14 cellular contexts compared by ENCODE assay signal in the genomic region with DNA sequence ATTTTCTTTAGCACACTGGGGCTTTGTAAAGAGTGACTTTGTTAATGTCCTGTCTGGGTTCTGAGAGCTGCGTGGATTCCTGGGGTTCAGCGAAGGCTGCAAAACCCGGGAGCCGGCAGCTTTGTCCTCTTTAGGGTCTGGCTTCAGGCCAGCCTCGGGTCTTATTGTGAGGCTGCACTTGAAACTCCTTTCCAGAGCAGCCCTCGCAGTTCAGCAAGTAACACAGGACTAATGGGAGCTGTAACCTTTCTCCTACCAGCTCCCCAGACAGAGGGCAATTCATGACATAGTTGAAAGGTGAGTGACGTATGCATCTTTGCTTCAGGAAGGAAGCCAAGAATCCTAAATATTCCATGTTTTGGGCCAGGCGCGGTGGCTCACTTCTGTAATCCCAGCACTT. TPM values are rescaled to one million over a fixed set of nuclear protein-coding genes. Genes with fewer than 3 reads are reported as not detected.
DNase-seq lines count a peak whose midpoint lies in the region; ATAC-seq and TF ChIP-seq lines count a peak whose summit lies in the region.
"Had no signal": no experiment of that assay in that cellular context is flagged by ENCODE, and none has a peak within 500 bp of the region (broad histone marks: within the 10 kb centered on the region; RNA-seq: fewer than 3 reads in every experiment).

No MANE protein-coding gene starts in this region.

- H3K9me3 ChIP-seq in HEK293 (ENCODE audit: control insufficient read depth, insufficient read depth, low read depth, low read length) (no peaks in the 10 kb centered on the region), WERI-Rb-1 (ENCODE audit: severe bottlenecking) (no peaks in the 10 kb centered on the region), lower lobe of right lung (no peaks in the 10 kb centered on the region), tibial artery (no peaks in the 10 kb centered on the region), adrenal gland (replicated peaks in 1 of 3) (no peaks in the 10 kb centered on the region)
- H3K9me3 ChIP-seq: left ventricle myocardium inferior had no signal

- TF ChIP-seq POLR2A in adrenal gland (IDR thresholded peaks at IDR 0.05): no peak

- H3K27ac ChIP-seq in HEK293 (ENCODE audit: extremely low read depth, low read depth, low read length) (no peak overlapping the region), WERI-Rb-1 (no peak overlapping the region), lower lobe of right lung (peak overlapping the region; percentile 78), tibial artery (peak overlapping the region; percentile 74 to 86), adrenal gland (no peak overlapping the region)
- H3K27ac ChIP-seq: left ventricle myocardium inferior had no signal

- peaks cover 13% of the 10 kb centered on the region for H3K4me1 ChIP-seq in HEK293 (ENCODE audit: control insufficient read depth, insufficient read depth, low read length)
- H3K4me1 ChIP-seq in lower lobe of right lung: peaks cover 56% of the 10 kb centered on the region
- H3K4me1 ChIP-seq in tibial artery: peaks cover 0 to 65% (median 29%) of the 10 kb centered on the region in 4 donors
- peaks cover 0 to 24% of the 10 kb centered on the region in 2 donors for H3K4me1 ChIP-seq in adrenal gland (replicated peaks in 1 of 2)

- intact Hi-C loops in lower lobe of right lung (cut with DNase I): no loop called here
- intact Hi-C loops in tibial artery (cut with DNase I; ENCODE audit: low total_unique reads): no loop called here
- intact Hi-C loops in adrenal gland (cut with DNase I): no loop called here

- CTCF ChIA-PET in HEK293 (lab: Yijun Ruan, JAX): interaction anchor here (0.7 to 4.5 kb wide), 6 partner anchors 12 to 507 kb away, joined by 3 to 25 read pairs (median 4); no protein-coding TSS in a partner anchor

- ATAC-seq in lower lobe of right lung (peak; percentile 13 to 41), HG03457 (IDR thresholded peaks at IDR 0.05; ENCODE audit: unreplicated experiment) (no peak)
- ATAC-seq: effector memory CD8-positive, alpha-beta T cell had no signal

- peaks cover 4 to 16% of the 10 kb centered on the region in 2 experiments; a peak in 2 of 3 replicates for H3K36me3 ChIP-seq in HEK293 (ENCODE audit: control insufficient read depth in 2 of 2, insufficient read depth in 1 of 2, low read length in 2 of 2)
- H3K36me3 ChIP-seq in WERI-Rb-1: peaks cover 27% of the 10 kb centered on the region
- peaks cover 13% of the 10 kb centered on the region for H3K36me3 ChIP-seq in lower lobe of right lung
- no peaks in the 10 kb centered on the region for H3K36me3 ChIP-seq in tibial artery
- H3K36me3 ChIP-seq in adrenal gland (replicated peaks in 1 of 2): no peaks in the 10 kb centered on the region

- DNase-seq in WERI-Rb-1: peak; percentile 2
- no peak for DNase-seq in lower lobe of right lung
- DNase-seq in tibial artery: no peak
- no peak for DNase-seq in NCI-H1694 (lab: John Stamatoyannopoulos, UW)
- DNase-seq in adrenal gland: no peak
- DNase-seq: activated CD4-positive, alpha-beta T cell treated with anti-CD3 and anti-CD28 coated beads for 1 hour; activated T-cell treated with anti-CD3 and anti-CD28 coated beads, Interleukin-2, amount 50 U/mL, for 48 hours; aorta; effector memory CD8-positive, alpha-beta T cell; left ventricle myocardium inferior; posterior cingulate gyrus; SW 1271 had no signal

- WGBS in adrenal gland, 4 donors: 71 to 77% (median 75%) methylated on average over 6 to 9 of the region's 9 CpGs

- TF ChIP-seq CTCF in HEK293 (tag by site-specific recombination; IDR thresholded peaks at IDR 0.05) (no peak), WERI-Rb-1 (IDR thresholded peaks at IDR 0.05; ENCODE audit: low read depth, low read length) (no peak), lower lobe of right lung (IDR thresholded peaks at IDR 0.05) (no peak), tibial artery (IDR thresholded peaks at IDR 0.05) (no peak), adrenal gland (IDR thresholded peaks at IDR 0.05) (no peak)

- no peaks in the 10 kb centered on the region for H3K27me3 ChIP-seq in WERI-Rb-1 (ENCODE audit: insufficient read depth, low read depth, severe bottlenecking)
- H3K27me3 ChIP-seq in lower lobe of right lung (ENCODE audit: low read depth): no peaks in the 10 kb centered on the region
- H3K27me3 ChIP-seq in tibial artery: no peaks in the 10 kb centered on the region
- H3K27me3 ChIP-seq in adrenal gland: no peaks in the 10 kb centered on the region

- POLR2A ChIA-PET in HEK293 (lab: Yijun Ruan, JAX): no interaction called here

- H3K4me3 ChIP-seq in HEK293 (ENCODE audit: low read depth, low read length): no peak overlapping the region
- H3K4me3 ChIP-seq in WERI-Rb-1 (ENCODE audit: low read depth, low read length): no peak overlapping the region
- H3K4me3 ChIP-seq in lower lobe of right lung: peak overlapping the region; percentile 61
- peak overlapping the region; percentile 72 to 87 for H3K4me3 ChIP-seq in tibial artery
- no peak overlapping the region for H3K4me3 ChIP-seq in adrenal gland

TF ChIP-seq in HEK293, 187 proteins besides CTCF, POLR2A, EP300 and RAD21:
- TF ChIP-seq, protein P1, sequence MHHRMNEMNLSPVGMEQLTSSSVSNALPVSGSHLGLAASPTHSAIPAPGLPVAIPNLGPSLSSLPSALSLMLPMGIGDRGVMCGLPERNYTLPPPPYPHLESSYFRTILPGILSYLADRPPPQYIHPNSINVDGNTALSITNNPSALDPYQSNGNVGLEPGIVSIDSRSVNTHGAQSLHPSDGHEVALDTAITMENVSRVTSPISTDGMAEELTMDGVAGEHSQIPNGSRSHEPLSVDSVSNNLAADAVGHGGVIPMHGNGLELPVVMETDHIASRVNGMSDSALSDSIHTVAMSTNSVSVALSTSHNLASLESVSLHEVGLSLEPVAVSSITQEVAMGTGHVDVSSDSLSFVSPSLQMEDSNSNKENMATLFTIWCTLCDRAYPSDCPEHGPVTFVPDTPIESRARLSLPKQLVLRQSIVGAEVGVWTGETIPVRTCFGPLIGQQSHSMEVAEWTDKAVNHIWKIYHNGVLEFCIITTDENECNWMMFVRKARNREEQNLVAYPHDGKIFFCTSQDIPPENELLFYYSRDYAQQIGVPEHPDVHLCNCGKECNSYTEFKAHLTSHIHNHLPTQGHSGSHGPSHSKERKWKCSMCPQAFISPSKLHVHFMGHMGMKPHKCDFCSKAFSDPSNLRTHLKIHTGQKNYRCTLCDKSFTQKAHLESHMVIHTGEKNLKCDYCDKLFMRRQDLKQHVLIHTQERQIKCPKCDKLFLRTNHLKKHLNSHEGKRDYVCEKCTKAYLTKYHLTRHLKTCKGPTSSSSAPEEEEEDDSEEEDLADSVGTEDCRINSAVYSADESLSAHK (tag by site-specific recombination; IDR thresholded peaks at IDR 0.05): peak; percentile 84
- TF ChIP-seq ZNF169 (tag by site-specific recombination; IDR thresholded peaks at IDR 0.05) (no peak), ZNF16 (tag by site-specific recombination; IDR thresholded peaks at IDR 0.05; ENCODE audit: low read depth) (no peak), OSR2 (tag by site-specific recombination; IDR thresholded peaks at IDR 0.05) (no peak), ZNF692 (tag by site-specific recombination; IDR thresholded peaks at IDR 0.05) (no peak)
- TF ChIP-seq, protein P2, sequence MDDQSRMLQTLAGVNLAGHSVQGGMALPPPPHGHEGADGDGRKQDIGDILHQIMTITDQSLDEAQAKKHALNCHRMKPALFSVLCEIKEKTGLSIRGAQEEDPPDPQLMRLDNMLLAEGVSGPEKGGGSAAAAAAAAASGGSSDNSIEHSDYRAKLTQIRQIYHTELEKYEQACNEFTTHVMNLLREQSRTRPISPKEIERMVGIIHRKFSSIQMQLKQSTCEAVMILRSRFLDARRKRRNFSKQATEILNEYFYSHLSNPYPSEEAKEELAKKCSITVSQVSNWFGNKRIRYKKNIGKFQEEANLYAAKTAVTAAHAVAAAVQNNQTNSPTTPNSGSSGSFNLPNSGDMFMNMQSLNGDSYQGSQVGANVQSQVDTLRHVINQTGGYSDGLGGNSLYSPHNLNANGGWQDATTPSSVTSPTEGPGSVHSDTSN (CRISPR knock-in tag; IDR thresholded peaks at IDR 0.05): no peak

RNA-seq across cellular contexts. Expression of gene MTARC1, which starts 1.4 kb away (rescaled TPM):
- total RNA-seq in lower lobe of right lung (37.6 TPM), adrenal gland (10 to 100 TPM in 2 of 8 donors, 1 to 10 TPM in 6; 5.3 to 16.5 (median 8.7) TPM)
- 10 to 100 TPM; 10.6 to 26.1 (median 12.7) TPM for polyA plus RNA-seq in adrenal gland

RNA-seq across cellular contexts. Expression of gene MTARC2, which starts 40.0 kb away (rescaled TPM):
- total RNA-seq in lower lobe of right lung: 56.6 TPM
- 10 to 100 TPM; 18.3 to 48.6 (median 29.8) TPM for total RNA-seq in adrenal gland
- polyA plus RNA-seq in adrenal gland: 10 to 100 TPM; 13.7 to 46.1 (median 23.5) TPM

Comparison
In these comparisons a context has a peak if more than half of its experiments do, and no peak if none do; other contexts are left out.
1. H3K27ac ChIP-seq: peak in lower lobe of right lung (single experiment) and tibial artery (2 of 2); none in HEK293 (single experiment), WERI-Rb-1 (single experiment) and adrenal gland (0 of 5).
2. H3K4me3 ChIP-seq: peak in lower lobe of right lung (single experiment) and tibial artery (2 of 2); none in HEK293 (single experiment), WERI-Rb-1 (single experiment) and adrenal gland (0 of 4).